ENCODE assay signal across 1 cellular context in the genomic region with DNA sequence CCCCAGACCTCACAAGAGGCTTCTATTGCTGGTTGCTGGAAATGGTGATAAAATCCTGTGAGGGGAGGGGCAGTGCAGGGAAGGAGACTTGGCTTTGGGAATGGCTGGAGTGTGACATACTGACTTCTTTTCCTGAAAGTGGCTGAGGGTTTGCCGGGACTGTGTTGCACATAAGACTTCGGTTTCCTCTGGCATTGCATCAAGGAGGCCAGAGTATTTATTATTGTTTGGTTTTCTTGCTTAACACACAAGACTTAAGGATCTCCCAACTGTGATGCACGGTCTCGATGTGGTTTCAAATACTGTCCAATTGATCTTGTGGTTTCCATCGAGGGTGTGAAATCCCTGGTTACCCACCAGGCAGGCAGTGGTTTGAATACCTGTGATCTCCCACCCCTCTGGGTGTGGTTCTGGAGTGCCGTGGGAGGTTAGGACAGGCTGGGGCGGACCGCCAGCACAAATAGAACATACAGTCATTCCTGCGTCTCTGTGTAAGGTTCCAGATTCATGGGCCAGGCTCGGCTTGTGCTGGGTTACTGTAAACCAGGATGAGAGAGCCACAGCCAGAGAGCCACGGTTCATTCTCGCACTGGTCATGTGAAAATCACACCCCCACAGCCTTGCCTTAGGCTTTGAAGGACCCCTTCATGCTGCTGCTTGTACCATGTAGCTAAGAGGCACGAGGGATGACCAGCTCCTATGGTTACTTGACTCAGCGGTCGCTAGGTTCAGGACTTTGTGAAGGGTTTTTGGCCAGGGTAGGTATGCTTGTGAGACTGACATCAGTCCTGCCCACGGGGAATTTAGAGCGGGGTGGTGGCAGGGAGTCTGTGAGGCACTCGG.
TF ChIP-seq lines count a peak whose summit lies in the region.

No MANE protein-coding gene starts in this region.

TF ChIP-seq in HEK293, 187 proteins besides CTCF, POLR2A, EP300 and RAD21 (continued from another document):
- TF ChIP-seq ZNF514 (tag by site-specific recombination; IDR thresholded peaks at IDR 0.05) = no peak
